Comparison of ENCODE assay signal across 8 cellular contexts in genomic region chrX:56733459-56734046, GRCh38. TPM values are rescaled to one million over a fixed set of nuclear protein-coding genes. Genes with fewer than 3 reads are reported as not detected.
DNase-seq lines count a peak whose midpoint lies in the region; ATAC-seq and TF ChIP-seq lines count a peak whose summit lies in the region.

No MANE protein-coding gene starts in this region.

- H3K4me1 ChIP-seq in RWPE2 (ENCODE audit: insufficient read depth, poor library complexity, severe bottlenecking) (no peaks in the 10 kb centered on the region), right atrium auricular region (peaks cover 0 to 2% of the 10 kb centered on the region in 2 donors)

- no peaks in the 10 kb centered on the region for H3K9me3 ChIP-seq in RWPE2 (ENCODE audit: severe bottlenecking)
- H3K9me3 ChIP-seq in right atrium auricular region = no peaks in the 10 kb centered on the region

- DNase-seq in NCI-H2081 (lab: John Stamatoyannopoulos, UW) = peak; percentile 51 to 61
- no peak for DNase-seq in NCI-H2081 treated with DMSO at 0.1 percent for 48 hours (lab: John Stamatoyannopoulos, UW)
- no peak for DNase-seq in RWPE2 (ENCODE audit: low spot score)
- DNase-seq in right atrium auricular region (ENCODE audit: low spot score) = peak; percentile 71
- DNase-seq in stimulated activated CD4-positive, alpha-beta T cell treated with anti-CD3 and anti-CD28 coated beads, Interleukin-12 subunit alpha, Interleukin-12 subunit beta, amount 100 ng/mL, for 4 hours = peak; percentile 21

- H3K27me3 Mint-ChIP-seq in activated naive CD4-positive, alpha-beta T cell treated with anti-CD3 and anti-CD28 coated beads, Interleukin-2, amount 50 U/mL, for 24 hours = no peaks in the 10 kb centered on the region

- ATAC-seq in HG03354 (IDR thresholded peaks at IDR 0.05; ENCODE audit: poor library complexity, severe bottlenecking, unreplicated experiment) (peak; percentile 52), RWPE2 (ENCODE audit: low read depth) (peak; percentile 47; the same call in 2 of the 3 replicates), GM21723 (IDR thresholded peaks at IDR 0.05; ENCODE audit: unreplicated experiment) (no peak)

- H3K9me3 Mint-ChIP-seq in activated naive CD4-positive, alpha-beta T cell treated with anti-CD3 and anti-CD28 coated beads, Interleukin-2, amount 50 U/mL, for 24 hours = no peaks in the 10 kb centered on the region

- H3K4me1 Mint-ChIP-seq in activated naive CD4-positive, alpha-beta T cell treated with anti-CD3 and anti-CD28 coated beads, Interleukin-2, amount 50 U/mL, for 24 hours = peaks cover 33% of the 10 kb centered on the region

- peaks cover 6% of the 10 kb centered on the region for H3K36me3 ChIP-seq in RWPE2 (ENCODE audit: low read depth)
- peaks cover 4% of the 10 kb centered on the region for H3K36me3 ChIP-seq in right atrium auricular region

- TF ChIP-seq CTCF in RWPE2 (IDR thresholded peaks at IDR 0.05; ENCODE audit: poor library complexity, severe bottlenecking) = peak; percentile 61
- peak; percentile 39 to 84 for TF ChIP-seq CTCF in right atrium auricular region (IDR thresholded peaks at IDR 0.05)

- peaks cover 9% of the 10 kb centered on the region for H3K36me3 Mint-ChIP-seq in activated naive CD4-positive, alpha-beta T cell treated with anti-CD3 and anti-CD28 coated beads, Interleukin-2, amount 50 U/mL, for 24 hours

- H3K27ac Mint-ChIP-seq in activated naive CD4-positive, alpha-beta T cell treated with anti-CD3 and anti-CD28 coated beads, Interleukin-2, amount 50 U/mL, for 24 hours = peak overlapping the region; percentile 80

- H3K27me3 ChIP-seq in RWPE2 (ENCODE audit: insufficient read depth, poor library complexity, severe bottlenecking) (no peaks in the 10 kb centered on the region), right atrium auricular region (no peaks in the 10 kb centered on the region)

- H3K27ac ChIP-seq in RWPE2 (ENCODE audit: poor library complexity, severe bottlenecking) = no peak overlapping the region
- no peak overlapping the region for H3K27ac ChIP-seq in right atrium auricular region

- H3K4me3 Mint-ChIP-seq in activated naive CD4-positive, alpha-beta T cell treated with anti-CD3 and anti-CD28 coated beads, Interleukin-2, amount 50 U/mL, for 24 hours = peak overlapping the region; percentile 23

- H3K4me3 ChIP-seq in RWPE2 (ENCODE audit: severe bottlenecking) (no peak overlapping the region), right atrium auricular region (no peak overlapping the region)

RNA-seq across cellular contexts. Expression of gene NBDY, which starts 4.5 kb away (rescaled TPM):
- 10 to 100 TPM in 1 of 2 donors, 1 to 10 TPM in 1; 7.8 to 15.8 TPM for total RNA-seq in right atrium auricular region

Comparison
In these comparisons a context has a peak if more than half of its experiments do, and no peak if none do; other contexts are left out.
1. DNase-seq: peak in NCI-H2081 (2 of 2), right atrium auricular region (single experiment) and stimulated activated CD4-positive, alpha-beta T cell treated with anti-CD3 and anti-CD28 coated beads, Interleukin-12 subunit alpha, Interleukin-12 subunit beta, amount 100 ng/mL, for 4 hours (single experiment); none in NCI-H2081 treated with DMSO at 0.1 percent for 48 hours (single experiment) and RWPE2 (single experiment).